In genomic region chr17:8072727-8073461, GRCh38 we compare ENCODE assay signal across 9 cellular contexts. TPM values are rescaled to one million over a fixed set of nuclear protein-coding genes. Genes with fewer than 3 reads are reported as not detected.
DNase-seq lines count a peak whose midpoint lies in the region; TF ChIP-seq lines count a peak whose summit lies in the region.
"Had no signal": no experiment of that assay in that cellular context is flagged by ENCODE, and none has a peak within 500 bp of the region (broad histone marks: within the 10 kb centered on the region; RNA-seq: fewer than 3 reads in every experiment).

No MANE protein-coding gene starts in this region.

- no peaks in the 10 kb centered on the region for H4K20me1 ChIP-seq in OCI-LY3 (ENCODE audit: insufficient read depth, low read length)

- no peaks in the 10 kb centered on the region for H3K9me3 ChIP-seq in OCI-LY3 (ENCODE audit: insufficient read depth, low read length)

- H3K4me3 Mint-ChIP-seq in brain = peak overlapping the region; percentile 72 to 82 (median 76)

- H3K27ac ChIP-seq in ACC112 (ENCODE audit: low read depth, low read length) (no peak overlapping the region), OCI-LY3 (ENCODE audit: low read length) (no peak overlapping the region)

- H3K27ac Mint-ChIP-seq in brain = peak overlapping the region in 1 of 5 experiments; percentile 29

- H3K27me3 ChIP-seq in ACC112 (ENCODE audit: insufficient read depth, low read length) = peaks cover 68% of the 10 kb centered on the region
- peaks cover 12% of the 10 kb centered on the region for H3K27me3 ChIP-seq in OCI-LY3 (ENCODE audit: low read depth, low read length)

- H3K79me2 ChIP-seq in ACC112 (ENCODE audit: control insufficient read depth, insufficient read depth, low read length, unreplicated experiment) = no peaks in the 10 kb centered on the region
- no peaks in the 10 kb centered on the region for H3K79me2 ChIP-seq in OCI-LY3 (ENCODE audit: low read length)

- H3K4me1 Mint-ChIP-seq in brain = peaks cover 28% of the 10 kb centered on the region

- H3K9ac ChIP-seq in OCI-LY3 (ENCODE audit: low read length) = no peak overlapping the region

- TF ChIP-seq CTCF in OCI-LY3 (IDR thresholded peaks at IDR 0.05; ENCODE audit: low read depth, low read length) (no peak), brain (conservative IDR thresholded peaks at IDR 0.05) (no peak)

- H3K4me3 ChIP-seq in ACC112 (ENCODE audit: low read depth, low read length) (peak overlapping the region; percentile 51), OCI-LY3 (ENCODE audit: low read length) (no peak overlapping the region; the same call in 1 of the 2 replicates)

- peaks cover 3% of the 10 kb centered on the region for H3K4me1 ChIP-seq in ACC112 (ENCODE audit: control insufficient read depth, insufficient read depth, low read length, unreplicated experiment)
- H3K4me1 ChIP-seq in OCI-LY3 (ENCODE audit: low read length) = peaks cover 19% of the 10 kb centered on the region

- peaks cover 97% of the 10 kb centered on the region for H3K27me3 Mint-ChIP-seq in brain

- DNase-seq in myocyte (ENCODE audit: low read depth) = peak; percentile 37
- no peak for DNase-seq in Kasumi-1 (lab: John Stamatoyannopoulos, UW)
- no peak for DNase-seq in DMS 273 (lab: John Stamatoyannopoulos, UW; ENCODE audit: unreplicated experiment)
- DNase-seq in NCI-H510A (lab: John Stamatoyannopoulos, UW) = no peak
- no peak for DNase-seq in NCI-H146 (lab: John Stamatoyannopoulos, UW)

- peaks cover 0 to 14% (median 0%) of the 10 kb centered on the region in 5 experiments for H3K9me3 Mint-ChIP-seq in brain

- H3K36me3 Mint-ChIP-seq in brain = no peaks in the 10 kb centered on the region

- peak overlapping the region; percentile 77; the same call in 1 of the 2 replicates for H3K4me2 ChIP-seq in OCI-LY3 (ENCODE audit: low read length)

- H3K36me3 ChIP-seq in ACC112 (ENCODE audit: insufficient read depth, low read length) = no peaks in the 10 kb centered on the region
- no peaks in the 10 kb centered on the region for H3K36me3 ChIP-seq in OCI-LY3 (replicated peaks; ENCODE audit: low read depth, low read length)

- H2AFZ ChIP-seq in ACC112 (ENCODE audit: low read length, unreplicated experiment) (no peak overlapping the region), OCI-LY3 (ENCODE audit: low read depth, low read length) (no peak overlapping the region)

RNA-seq across cellular contexts. Expression of gene ALOX12B, which starts 14.6 kb away (rescaled TPM):
- polyA plus RNA-seq in brain (ENCODE audit: insufficient read depth, low read depth, low replicate concordance) = 1.1 TPM
- total RNA-seq in myocyte = 0.16 and 0.40 TPM in 2 replicates
- not detected for polyA plus RNA-seq in myocyte (2012)

RNA-seq across cellular contexts. Expression of gene ALOX15B, which starts 34.0 kb away (rescaled TPM):
- 0.12 TPM for polyA plus RNA-seq in brain (ENCODE audit: insufficient read depth, low read depth, low replicate concordance)
- total RNA-seq in myocyte = not detected in 2 replicates
- not detected for polyA plus RNA-seq in myocyte (2012)

RNA-seq across cellular contexts. Expression of gene ALOXE3, which starts 45.4 kb away (rescaled TPM):
- 0.22 TPM for polyA plus RNA-seq in brain (ENCODE audit: insufficient read depth, low read depth, low replicate concordance)
- not detected in 2 replicates for total RNA-seq in myocyte
- polyA plus RNA-seq in myocyte (2012) = 0.03 TPM
- total RNA-seq: epithelial cell of proximal tubule had no signal

RNA-seq across cellular contexts. Expression of gene HES7, which starts 51.0 kb away (rescaled TPM):
- polyA plus RNA-seq in brain (ENCODE audit: insufficient read depth, low read depth, low replicate concordance) = not detected
- total RNA-seq in myocyte = 0.16 and 0.53 TPM in 2 replicates
- polyA plus RNA-seq in myocyte (2012) = 0.33 TPM
